ENCODE assay signal across 13 cellular contexts in genomic region chr5:137470111-137470920, GRCh38. TPM values are rescaled to one million over a fixed set of nuclear protein-coding genes. Genes with fewer than 3 reads are reported as not detected.
DNase-seq lines count a peak whose midpoint lies in the region; ATAC-seq, FAIRE-seq and TF ChIP-seq lines count a peak whose summit lies in the region.
"Had no signal": no experiment of that assay in that cellular context is flagged by ENCODE, and none has a peak within 500 bp of the region (broad histone marks: within the 10 kb centered on the region; RNA-seq: fewer than 3 reads in every experiment).

No MANE protein-coding gene starts in this region.

- H3K27me3 Mint-ChIP-seq in astrocyte (ENCODE audit: low read depth, unreplicated experiment) = no peaks in the 10 kb centered on the region

- H3K4me1 ChIP-seq in astrocyte (ENCODE audit: insufficient read depth, low read length) = peaks cover 26% of the 10 kb centered on the region
- H3K4me1 ChIP-seq in hepatocyte (ENCODE audit: insufficient read depth) = no peaks in the 10 kb centered on the region
- peaks cover 0 to 18% (median 0%) of the 10 kb centered on the region in 4 donors for H3K4me1 ChIP-seq in tibial artery
- H3K4me1 ChIP-seq in vagina = no peaks in the 10 kb centered on the region
- H3K4me1 ChIP-seq: SJCRH30 had no signal

- no peaks in the 10 kb centered on the region for H3K9me3 ChIP-seq in astrocyte (ENCODE audit: insufficient read depth, low read depth, low read length)
- no peaks in the 10 kb centered on the region for H3K9me3 ChIP-seq in hepatocyte (ENCODE audit: low read depth)
- no peaks in the 10 kb centered on the region for H3K9me3 ChIP-seq in tibial artery
- no peaks in the 10 kb centered on the region for H3K9me3 ChIP-seq in vagina
- H3K9me3 ChIP-seq: SJCRH30 had no signal

- TF ChIP-seq POLR2A in vagina (IDR thresholded peaks at IDR 0.05) = no peak

- peaks cover 79% of the 10 kb centered on the region for H3K79me2 ChIP-seq in astrocyte (ENCODE audit: insufficient read depth, low read length)
- no peaks in the 10 kb centered on the region for H3K79me2 ChIP-seq in hepatocyte

- H3K27ac ChIP-seq in astrocyte (ENCODE audit: low read depth, low read length) = peak overlapping the region; percentile 91
- no peak overlapping the region for H3K27ac ChIP-seq in hepatocyte
- H3K27ac ChIP-seq in tibial artery = no peak overlapping the region
- H3K27ac ChIP-seq in vagina = no peak overlapping the region
- H3K27ac ChIP-seq: 22Rv1, SJCRH30 had no signal

- H3K4me3 Mint-ChIP-seq in astrocyte (ENCODE audit: unreplicated experiment) = no peak overlapping the region

- peak overlapping the region; percentile 84 for H3K27ac Mint-ChIP-seq in astrocyte (ENCODE audit: unreplicated experiment)

- peak; percentile 2 for DNase-seq in NK-92 treated with Interleukin-12 subunit alpha and Interleukin-12 subunit beta, amount 100 ng/mL, for 24 hours (lab: John Stamatoyannopoulos, UW)
- DNase-seq in NK-92 (lab: John Stamatoyannopoulos, UW; ENCODE audit: unreplicated experiment) (no peak), astrocyte (ENCODE audit: low read depth) (peak; percentile 99), hepatocyte (ENCODE audit: low spot score) (peak; percentile 8), tibial artery (peak; percentile 80 to 83), vagina (ENCODE audit: extremely low spot score in 2 of 2) (no peak), GM19238 (ENCODE audit: insufficient read length, low spot score) (no peak)
- DNase-seq: foreskin melanocyte, NCI-H2107, SJCRH30 had no signal

- peak overlapping the region; percentile 37 for H3K9ac ChIP-seq in astrocyte (ENCODE audit: low read length)

- H3K36me3 ChIP-seq in astrocyte (ENCODE audit: insufficient read depth, low read length) = no peaks in the 10 kb centered on the region
- no peaks in the 10 kb centered on the region for H3K36me3 ChIP-seq in hepatocyte (replicated peaks; ENCODE audit: insufficient read depth, low read depth)
- no peaks in the 10 kb centered on the region for H3K36me3 ChIP-seq in tibial artery
- no peaks in the 10 kb centered on the region for H3K36me3 ChIP-seq in vagina
- H3K36me3 ChIP-seq: SJCRH30 had no signal

- H3K27me3 ChIP-seq in astrocyte (ENCODE audit: insufficient read depth, low read length) = no peaks in the 10 kb centered on the region
- peaks cover 3% of the 10 kb centered on the region for H3K27me3 ChIP-seq in hepatocyte
- no peaks in the 10 kb centered on the region for H3K27me3 ChIP-seq in tibial artery
- H3K27me3 ChIP-seq in vagina = no peaks in the 10 kb centered on the region
- H3K27me3 ChIP-seq: SJCRH30 had no signal

- H3K4me2 ChIP-seq in astrocyte (ENCODE audit: low read length) (peak overlapping the region; percentile 67), hepatocyte (no peak overlapping the region)

- FAIRE-seq in astrocyte (lab: Jason Lieb, UNC) = peak; percentile 97
- FAIRE-seq: GM19239 had no signal

- no peaks in the 10 kb centered on the region for H3K9me2 ChIP-seq in hepatocyte (replicated peaks; ENCODE audit: insufficient read depth)

- TF ChIP-seq CTCF in astrocyte (IDR thresholded peaks at IDR 0.05; ENCODE audit: insufficient read depth, low read depth, low read length) = no peak
- TF ChIP-seq CTCF in hepatocyte (IDR thresholded peaks at IDR 0.05; ENCODE audit: poor library complexity) = no peak
- TF ChIP-seq CTCF in tibial artery (IDR thresholded peaks at IDR 0.05) = no peak
- TF ChIP-seq CTCF in vagina (IDR thresholded peaks at IDR 0.05) = no peak

- no peak for ATAC-seq in HG03159 (IDR thresholded peaks at IDR 0.05; ENCODE audit: unreplicated experiment)

- no peaks in the 10 kb centered on the region for H3K36me3 Mint-ChIP-seq in astrocyte (ENCODE audit: low read depth, unreplicated experiment)

- intact Hi-C loops in tibial artery (cut with DNase I; ENCODE audit: low total_unique reads) (no loop called here), vagina (cut with DNase I) (no loop called here)

- H2AFZ ChIP-seq in astrocyte (ENCODE audit: low read depth, low read length) = no peak overlapping the region
- no peak overlapping the region for H2AFZ ChIP-seq in hepatocyte

- H4K20me1 ChIP-seq in astrocyte (ENCODE audit: insufficient read depth, low read length) = no peaks in the 10 kb centered on the region
- H4K20me1 ChIP-seq in hepatocyte (ENCODE audit: insufficient read depth, poor library complexity, severe bottlenecking) = no peaks in the 10 kb centered on the region

- 79% methylated on average over 5 of the region's 5 CpGs for WGBS in hepatocyte (ENCODE audit: low lambda C conversion rate, missing lambda C conversion rate)

- H3K4me3 ChIP-seq in astrocyte (ENCODE audit: insufficient read depth, low read depth, low read length) (peak overlapping the region; percentile 33), hepatocyte (no peak overlapping the region), tibial artery (no peak overlapping the region), vagina (no peak overlapping the region)
- H3K4me3 ChIP-seq: SJCRH30 had no signal

- no peaks in the 10 kb centered on the region for H3K9me3 Mint-ChIP-seq in astrocyte (ENCODE audit: unreplicated experiment)

- peaks cover 16% of the 10 kb centered on the region for H3K4me1 Mint-ChIP-seq in astrocyte (ENCODE audit: low read depth, unreplicated experiment)

RNA-seq across cellular contexts. Expression of gene SPOCK1, which starts 28.8 kb away (rescaled TPM):
- total RNA-seq in astrocyte (53.5 and 71.0 TPM in 2 replicates), hepatocyte (5.6 and 7.7 TPM in 2 replicates), vagina (70.7 TPM)
- polyA plus RNA-seq in hepatocyte = 10.0 and 10.1 TPM in 2 replicates

Comparison
In these comparisons a context has a peak if more than half of its experiments do, and no peak if none do; other contexts are left out.
1. DNase-seq: peak in NK-92 treated with Interleukin-12 subunit alpha and Interleukin-12 subunit beta, amount 100 ng/mL, for 24 hours (single experiment), astrocyte (single experiment), hepatocyte (single experiment) and tibial artery (2 of 2); none in NK-92 (single experiment), vagina (0 of 2) and GM19238 (single experiment).